In the genomic region with DNA sequence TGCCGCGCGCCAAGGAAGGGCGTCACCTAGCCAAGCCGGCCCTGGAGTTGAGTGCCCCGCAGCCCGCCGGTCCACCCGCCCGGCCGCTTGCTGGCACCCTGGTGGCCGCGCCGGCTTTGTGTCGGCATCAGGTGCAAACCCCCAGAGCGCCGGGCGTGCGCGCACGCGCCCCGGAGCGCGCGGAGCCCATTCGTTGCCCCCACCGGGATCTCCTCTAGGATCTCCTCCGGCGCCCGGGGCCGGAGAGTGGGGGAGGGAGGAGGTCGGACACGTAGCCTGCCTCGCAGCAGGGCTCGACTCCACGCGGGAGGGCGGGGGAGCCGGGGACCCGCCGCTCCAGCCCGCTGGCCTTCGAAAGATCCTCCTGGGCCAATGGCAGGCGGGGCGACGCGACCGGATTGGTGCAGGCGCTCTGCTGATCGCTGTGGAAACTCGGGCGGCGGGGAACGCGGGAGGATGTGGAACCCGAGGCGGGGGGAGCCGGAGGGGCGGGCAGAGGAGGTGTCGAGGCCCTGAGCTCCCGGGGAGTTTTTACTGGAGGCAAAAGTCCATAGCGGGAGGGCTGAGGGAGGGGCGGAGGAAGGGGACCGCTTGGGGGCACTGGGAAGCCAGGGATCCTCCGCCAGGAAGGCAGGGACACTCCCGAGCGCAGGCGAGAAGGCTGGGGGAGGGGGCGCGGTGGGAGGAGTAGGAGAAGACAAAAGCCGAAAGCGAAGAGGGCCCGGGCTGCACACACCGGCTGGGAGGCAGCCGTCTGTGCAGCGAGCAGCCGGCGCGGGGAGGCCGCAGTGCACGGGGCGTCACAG, we compare ENCODE assay signal across 8 cellular contexts. TPM values are rescaled to one million over a fixed set of nuclear protein-coding genes. Genes with fewer than 3 reads are reported as not detected.
DNase-seq lines count a peak whose midpoint lies in the region; ATAC-seq and TF ChIP-seq lines count a peak whose summit lies in the region.

Gene FADS2 (plus strand): TSS at position 728 of the 806 bp plus-strand sequence. CDS start 91 bp downstream, outside the sequence.

- peak; percentile 69 for ATAC-seq in GM21717 (IDR thresholded peaks at IDR 0.05; ENCODE audit: unreplicated experiment)

- peaks cover 9% of the 10 kb centered on the region for H3K36me3 Mint-ChIP-seq in neural crest cell (ENCODE audit: low read depth)

- H3K9me3 Mint-ChIP-seq in neural crest cell, result no peaks in the 10 kb centered on the region

- peaks cover 4% of the 10 kb centered on the region for H3K27me3 Mint-ChIP-seq in neural crest cell (ENCODE audit: low read depth)

- H3K4me1 Mint-ChIP-seq in neural crest cell, result peaks cover 56% of the 10 kb centered on the region

- H3K27ac ChIP-seq in KOPT-K1 (ENCODE audit: low read depth, low read length, poor library complexity, severe bottlenecking), result peak within 1 kb of the TSS; percentile 100
- peak within 1 kb of the TSS; percentile 91 for H3K27ac ChIP-seq in substantia nigra (ENCODE audit: low read depth, low read length, poor library complexity, severe bottlenecking)

- peak within 1 kb of the TSS; percentile 89 for H3K4me3 Mint-ChIP-seq in neural crest cell

- H3K36me3 ChIP-seq in KOPT-K1 (ENCODE audit: insufficient read depth, low read length), result peaks cover 35% of the 10 kb centered on the region

- no peaks in the 10 kb centered on the region for H3K9me3 ChIP-seq in KOPT-K1 (ENCODE audit: insufficient read depth, low read length, poor library complexity, severe bottlenecking)

- peak within 1 kb of the TSS; percentile 100 for H3K27ac Mint-ChIP-seq in neural crest cell (ENCODE audit: unreplicated experiment)

- TF ChIP-seq CTCF in neural crest cell (conservative IDR thresholded peaks at IDR 0.05), result peak; percentile 42

- DNase-seq in DMS53 treated with DMSO at 0.1 percent for 48 hours (lab: John Stamatoyannopoulos, UW; ENCODE audit: unreplicated experiment) (peak; percentile 81), RPMI8226 (peak; percentile 96), foreskin melanocyte (peak; percentile 70), neural crest cell (ENCODE audit: low read depth, low spot score) (peak; percentile 96), substantia nigra (lab: John Stamatoyannopoulos, UW) (peak; percentile 51 to 98 (median 91))
- DNase-seq in activated gamma-delta T cell treated with anti-CD3 and anti-CD28 coated beads, Interleukin-2, amount 50 U/mL, for 16 hours (ENCODE audit: low read depth), result peak; percentile 48

RNA-seq across cellular contexts. Expression of gene FADS2, which starts in this region (rescaled TPM):
- total RNA-seq in neural crest cell, result 939 and 976 TPM in 2 replicates

Comparison
In these comparisons a context has a peak if more than half of its experiments do, and no peak if none do; other contexts are left out.
1. Peak in every context shown above with its lines: DNase-seq, ATAC-seq and H3K27ac ChIP-seq.